ENCODE assay signal across 19 cellular contexts in genomic region chr6:40822619-40823018, GRCh38.
"Had no signal": no experiment of that assay in that cellular context is flagged by ENCODE, and none has a peak within 500 bp of the region (broad histone marks: within the 10 kb centered on the region; RNA-seq: fewer than 3 reads in every experiment).

No MANE protein-coding gene starts in this region.

- H3K4me3 ChIP-seq: adrenal gland, lung, tibial artery, vagina had no signal

- H3K36me3 ChIP-seq: adrenal gland, neutrophil, tibial artery, vagina had no signal

- H3K9me3 Mint-ChIP-seq: activated CD8-positive, alpha-beta T cell treated with anti-CD3 and anti-CD28 coated beads for 36 hours; activated naive CD4-positive, alpha-beta T cell treated with anti-CD3 and anti-CD28 coated beads, Interleukin-2, amount 10 ng/mL, durations not matched to agents 7 days and 5 days; activated T-helper 1 cell treated with anti-CD3 and anti-CD28 coated beads, Interleukin-12 subunit alpha, Interleukin-12 subunit beta, Interleukin-2, Interleukin-4 antibody, amounts not matched to agents 30 ng/mL and 10 ng/mL and 1 ng/mL, durations not matched to agents 14 hours and 24 hours and 36 hours; endodermal cell; naive thymus-derived CD8-positive, alpha-beta T cell had no signal

- DNase-seq: activated CD4-positive, alpha-beta T cell treated with anti-CD3 and anti-CD28 coated beads for 4 hours; activated CD8-positive, alpha-beta memory T cell treated with anti-CD3 and anti-CD28 coated beads, Interleukin-2, amount 50 U/mL, for 4 hours; activated CD8-positive, alpha-beta T cell treated with anti-CD3 and anti-CD28 coated beads for 36 hours; activated naive CD4-positive, alpha-beta T cell treated with anti-CD3 and anti-CD28 coated beads, Interleukin-2, amount 10 ng/mL, durations not matched to agents 7 days and 5 days; adrenal gland; cerebellar nuclear complex; endodermal cell; glutamatergic neuron; left cardiac atrium; naive thymus-derived CD8-positive, alpha-beta T cell; small intestine; T-helper 9 cell; tibial artery had no signal

- H3K4me1 Mint-ChIP-seq: activated naive CD4-positive, alpha-beta T cell treated with anti-CD3 and anti-CD28 coated beads, Interleukin-2, amount 10 ng/mL, durations not matched to agents 7 days and 5 days; endodermal cell; naive thymus-derived CD8-positive, alpha-beta T cell had no signal

- H3K4me3 Mint-ChIP-seq: activated CD8-positive, alpha-beta T cell treated with anti-CD3 and anti-CD28 coated beads for 36 hours; activated naive CD4-positive, alpha-beta T cell treated with anti-CD3 and anti-CD28 coated beads, Interleukin-2, amount 10 ng/mL, durations not matched to agents 7 days and 5 days; activated T-helper 1 cell treated with anti-CD3 and anti-CD28 coated beads, Interleukin-12 subunit alpha, Interleukin-12 subunit beta, Interleukin-2, Interleukin-4 antibody, amounts not matched to agents 30 ng/mL and 10 ng/mL and 1 ng/mL, durations not matched to agents 14 hours and 24 hours and 36 hours; brain; endodermal cell; naive thymus-derived CD8-positive, alpha-beta T cell had no signal

- ATAC-seq: activated CD8-positive, alpha-beta T cell treated with anti-CD3 and anti-CD28 coated beads for 36 hours; esophagus mucosa; left cardiac atrium; naive thymus-derived CD8-positive, alpha-beta T cell had no signal

- H3K9me3 ChIP-seq: adrenal gland, neutrophil, tibial artery, vagina had no signal

- H3K27ac ChIP-seq: adrenal gland, neutrophil, tibial artery, vagina had no signal

- H3K4me1 ChIP-seq: adrenal gland, tibial artery, vagina had no signal

- FAIRE-seq: small intestine had no signal

- H3K27ac Mint-ChIP-seq: activated CD8-positive, alpha-beta T cell treated with anti-CD3 and anti-CD28 coated beads for 36 hours; activated naive CD4-positive, alpha-beta T cell treated with anti-CD3 and anti-CD28 coated beads, Interleukin-2, amount 10 ng/mL, durations not matched to agents 7 days and 5 days; activated T-helper 1 cell treated with anti-CD3 and anti-CD28 coated beads, Interleukin-12 subunit alpha, Interleukin-12 subunit beta, Interleukin-2, Interleukin-4 antibody, amounts not matched to agents 30 ng/mL and 10 ng/mL and 1 ng/mL, durations not matched to agents 14 hours and 24 hours and 36 hours; brain; endodermal cell; naive thymus-derived CD8-positive, alpha-beta T cell had no signal

- H3K27me3 ChIP-seq: tibial artery, vagina had no signal

- H3K36me3 Mint-ChIP-seq: activated naive CD4-positive, alpha-beta T cell treated with anti-CD3 and anti-CD28 coated beads, Interleukin-2, amount 10 ng/mL, durations not matched to agents 7 days and 5 days; brain; naive thymus-derived CD8-positive, alpha-beta T cell had no signal
